ENCODE assay signal across 9 cellular contexts in genomic region chr11:12800032-12800671, GRCh38.
A peak's percentile ranks its signal among the peaks of the same experiment; 100 is the strongest.
DNase-seq lines count a peak whose midpoint lies in the region; ATAC-seq and TF ChIP-seq lines count a peak whose summit lies in the region.
"Had no signal": no experiment of that assay in that cellular context is flagged by ENCODE, and none has a peak within 500 bp of the region (broad histone marks: within the 10 kb centered on the region; RNA-seq: fewer than 3 reads in every experiment).

No MANE protein-coding gene starts in this region.

- peaks cover 65% of the 10 kb centered on the region for H3K4me1 ChIP-seq in mammary epithelial cell (ENCODE audit: insufficient read depth, low read length)

- intact Hi-C loops in mammary epithelial cell (cut with micrococcal nuclease): loop anchor here (5.0 kb wide), 1 partner anchor 388 kb away; no protein-coding TSS in a partner anchor

- no peak overlapping the region for H2AFZ ChIP-seq in mammary epithelial cell (ENCODE audit: low read depth, low read length)

- H3K4me2 ChIP-seq in mammary epithelial cell (ENCODE audit: insufficient read depth, low read depth, low read length): peak overlapping the region; percentile 67

- TF ChIP-seq CTCF in mammary epithelial cell (conservative IDR thresholded peaks at IDR 0.05 in 1 of 2, IDR thresholded peaks at IDR 0.05 in 1 of 2; ENCODE audit: extremely low read depth in 1 of 2, insufficient read depth in 1 of 2, low read depth in 1 of 2, low read length in 2 of 2): no peak

- H3K9me3 ChIP-seq in MG63 (no peaks in the 10 kb centered on the region), mammary epithelial cell (replicated peaks; ENCODE audit: insufficient read depth, low read length) (no peaks in the 10 kb centered on the region)

- H4K20me1 ChIP-seq in mammary epithelial cell (ENCODE audit: insufficient read depth, low read length): no peaks in the 10 kb centered on the region

- H3K79me2 ChIP-seq in mammary epithelial cell (ENCODE audit: insufficient read depth, low read length): peaks cover 84% of the 10 kb centered on the region

- DNase-seq in COLO668 (lab: John Stamatoyannopoulos, UW; ENCODE audit: unreplicated experiment) (peak; percentile 55), MG63 (peak; percentile 19), mammary epithelial cell (peak; percentile 87), lung microvascular endothelial cell (ENCODE audit: low read depth in 2 of 2) (peak; percentile 67 to 73), epidermal melanocyte (ENCODE audit: insufficient read length, low spot score) (no peak), T-helper 1 cell (no peak)
- DNase-seq: MM.1S had no signal

- 48% methylated on average over 8 of the region's 8 CpGs for WGBS in mammary epithelial cell (ENCODE audit: low coverage, missing lambda C conversion rate)

- peak overlapping the region; percentile 48 for H3K27ac ChIP-seq in mammary epithelial cell (ENCODE audit: insufficient read depth, low read depth, low read length)

- ATAC-seq in GM21737 (IDR thresholded peaks at IDR 0.05; ENCODE audit: unreplicated experiment): no peak
- ATAC-seq in GM19467 (IDR thresholded peaks at IDR 0.05; ENCODE audit: unreplicated experiment): no peak

- no peaks in the 10 kb centered on the region for H3K27me3 ChIP-seq in MG63
- no peaks in the 10 kb centered on the region for H3K27me3 ChIP-seq in mammary epithelial cell (ENCODE audit: insufficient read depth, low read length)

- dilution Hi-C loops in mammary epithelial cell (cut with HindIII; ENCODE audit: low sequenced_read_pairs): loop anchor here (5.0 kb wide), 2 partner anchors 62 to 383 kb away; no protein-coding TSS in a partner anchor

- in situ Hi-C loops in mammary epithelial cell (cut with MboI; ENCODE audit: low sequenced_read_pairs in 2 of 2): no loop called here

- CTCF ChIA-PET in mammary epithelial cell (lab: Charles Lee; ENCODE audit: low non-redundant PET): interaction anchor here (0.6 kb wide), 1 partner anchor 212 kb away, joined by 3 read pairs; no protein-coding TSS in a partner anchor

- H3K36me3 ChIP-seq in MG63 (peaks cover 9% of the 10 kb centered on the region), mammary epithelial cell (ENCODE audit: insufficient read depth, low read length) (no peaks in the 10 kb centered on the region)

- no TSS peak for BruUV-seq in mammary epithelial cell (replicated peaks; lab: Mats Ljungman, UMichigan)

- H3K4me3 ChIP-seq in MG63 (no peak overlapping the region), mammary epithelial cell (replicated peaks in 1 of 3; ENCODE audit: insufficient read depth in 1 of 3, low read depth in 2 of 3, low read length in 3 of 3) (no peak overlapping the region)

- no peak overlapping the region for H3K9ac ChIP-seq in mammary epithelial cell (ENCODE audit: insufficient read depth, low read length)

Comparison
In these comparisons a context has a peak if more than half of its experiments do, and no peak if none do; other contexts are left out.
1. DNase-seq: peak in COLO668 (single experiment), MG63 (single experiment), mammary epithelial cell (single experiment) and lung microvascular endothelial cell (2 of 2); none in epidermal melanocyte (single experiment) and T-helper 1 cell (0 of 5).